In the genomic region with DNA sequence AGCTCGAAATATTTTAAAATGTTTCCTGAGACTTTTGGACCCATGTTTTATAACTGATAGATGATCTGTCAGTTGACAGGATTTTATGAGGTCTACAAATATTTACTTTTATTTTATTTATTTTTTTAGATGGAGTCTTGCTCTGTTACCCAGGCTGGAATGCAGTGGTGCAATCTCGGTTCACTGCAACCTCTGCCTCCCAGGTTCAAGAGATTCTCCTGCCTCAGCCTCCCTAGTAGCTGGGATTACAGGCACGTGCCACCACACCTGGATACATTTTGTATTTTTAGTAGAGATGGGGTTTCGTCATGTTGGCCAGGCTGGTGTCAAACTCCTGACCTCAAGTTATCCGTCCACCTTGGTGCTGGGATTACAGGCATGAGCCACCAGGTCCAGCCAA, we compare ENCODE assay signal across 5 cellular contexts. TPM values are rescaled to one million over a fixed set of nuclear protein-coding genes. Genes with fewer than 3 reads are reported as not detected.
"Had no signal": no experiment of that assay in that cellular context is flagged by ENCODE, and none has a peak within 500 bp of the region (broad histone marks: within the 10 kb centered on the region; RNA-seq: fewer than 3 reads in every experiment).

No MANE protein-coding gene starts in this region.

RNA-seq across cellular contexts. Expression of a gene that starts 50.0 kb away (rescaled TPM):
- total RNA-seq: HT-29, HT1080, IMR-90, K562 had no signal
- polyA plus RNA-seq: IgD-negative memory B cell, IMR-90, K562 had no signal
